In the genomic region with DNA sequence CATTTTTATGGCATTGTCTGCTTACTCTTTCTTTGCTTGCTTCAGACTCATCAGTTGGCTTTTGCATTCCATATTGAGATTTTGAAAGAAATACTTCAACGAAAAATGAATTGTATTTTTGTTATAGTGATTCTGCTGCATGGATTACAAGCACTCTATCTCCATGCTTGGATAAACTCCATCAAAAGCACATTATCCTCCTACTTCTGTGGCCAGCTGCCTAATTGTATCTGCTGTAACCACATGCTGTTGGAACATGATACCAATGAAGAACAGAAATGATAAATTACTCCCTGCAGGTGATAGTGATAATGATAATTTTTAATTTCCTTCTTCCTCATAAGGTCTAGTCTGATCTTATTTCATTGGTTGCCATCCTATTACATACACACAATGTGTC, we compare ENCODE assay signal across 11 cellular contexts.
DNase-seq lines count a peak whose midpoint lies in the region; TF ChIP-seq lines count a peak whose summit lies in the region.
"Had no signal": no experiment of that assay in that cellular context is flagged by ENCODE, and none has a peak within 500 bp of the region (broad histone marks: within the 10 kb centered on the region; RNA-seq: fewer than 3 reads in every experiment).

No MANE protein-coding gene starts in this region.

- no peak for TF ChIP-seq CTCF in GM13976 (IDR thresholded peaks at IDR 0.05; ENCODE audit: borderline replicate concordance, control extremely low read depth, extremely low read depth, insufficient read depth, missing control alignments)

- DNase-seq in HUDEP-2 (lab: John Stamatoyannopoulos, UW; ENCODE audit: unreplicated experiment in 76 of 76) (peak in 52 of 76 experiments; percentile 5 to 85 (median 54)), NCI-H2081 (lab: John Stamatoyannopoulos, UW) (peak; percentile 74 to 96), NCI-H82 (lab: John Stamatoyannopoulos, UW) (peak; percentile 89), left kidney (ENCODE audit: low read depth, low spot score) (peak; percentile 57), GM13976 (ENCODE audit: low spot score) (no peak), T-helper 9 cell (no peak)
- no peak for DNase-seq in stimulated activated naive CD4-positive, alpha-beta T cell (lab: John Stamatoyannopoulos, UW)
- DNase-seq: activated CD4-positive, CD25-positive, alpha-beta regulatory T cell; activated CD8-positive, alpha-beta memory T cell treated with anti-CD3 and anti-CD28 coated beads, Interleukin-2, amount 50 U/mL, for 48 hours; activated naive CD4-positive, alpha-beta T cell treated with anti-CD3 and anti-CD28 coated beads, Interleukin-2, amount 50 U/mL, for 16 hours; midbrain had no signal

- in situ Hi-C loops in GM13976 (cut with MboI; ENCODE audit: low sequenced_read_pairs, unreplicated experiment) = no loop called here

Comparison
In these comparisons a context has a peak if more than half of its experiments do, and no peak if none do; other contexts are left out.
1. DNase-seq: peak in HUDEP-2 (52 of 76), NCI-H2081 (2 of 2), NCI-H82 (single experiment) and left kidney (single experiment); none in GM13976 (single experiment), T-helper 9 cell (single experiment) and stimulated activated naive CD4-positive, alpha-beta T cell (0 of 6).